In the genomic region with DNA sequence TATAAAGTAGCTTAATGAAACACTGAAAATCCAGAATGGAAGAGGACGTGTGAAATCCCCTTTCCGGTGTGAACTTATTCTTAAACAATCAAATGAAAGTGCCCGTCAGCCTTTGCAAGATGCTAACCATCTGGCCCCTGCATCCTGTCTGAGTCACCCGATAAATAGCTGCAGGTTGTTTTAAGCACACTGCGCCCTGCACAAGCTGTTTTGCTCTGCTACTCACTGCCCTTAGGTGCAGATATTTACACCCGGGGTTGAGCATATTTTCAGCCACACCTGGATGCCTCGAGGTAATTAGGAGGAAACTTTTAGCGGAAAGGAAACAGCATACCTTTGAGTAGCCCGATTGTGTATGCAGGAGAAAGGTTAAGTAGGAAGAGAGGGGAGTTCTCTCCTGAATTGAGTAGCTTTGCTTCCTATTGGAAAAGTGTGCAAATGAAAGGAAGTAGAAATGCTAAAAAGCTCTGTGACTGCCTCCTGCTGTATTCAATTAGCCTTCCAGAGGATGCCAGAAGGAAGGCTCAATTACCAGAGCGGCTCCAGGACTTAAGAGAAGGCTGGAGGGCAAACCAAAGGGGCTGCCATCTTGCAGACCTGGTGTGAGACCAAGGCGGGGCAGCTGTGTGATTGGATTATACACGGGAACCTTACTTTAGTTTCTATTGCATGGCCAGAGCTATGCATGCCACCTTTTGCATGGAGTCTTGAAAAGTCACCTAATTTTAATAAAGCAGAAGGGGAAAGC, we compare ENCODE assay signal across 9 cellular contexts. TPM values are rescaled to one million over a fixed set of nuclear protein-coding genes. Genes with fewer than 3 reads are reported as not detected.
DNase-seq lines count a peak whose midpoint lies in the region; ATAC-seq and TF ChIP-seq lines count a peak whose summit lies in the region.
"Had no signal": no experiment of that assay in that cellular context is flagged by ENCODE, and none has a peak within 500 bp of the region (broad histone marks: within the 10 kb centered on the region; RNA-seq: fewer than 3 reads in every experiment).

No MANE protein-coding gene starts in this region.

- H3K4me1 Mint-ChIP-seq in brain, result peaks cover 22% of the 10 kb centered on the region
- H3K4me1 Mint-ChIP-seq in activated T-helper 1 cell treated with anti-CD3 and anti-CD28 coated beads, Interleukin-12 subunit alpha, Interleukin-12 subunit beta, Interleukin-2, Interleukin-4 antibody, amounts not matched to agents 30 ng/mL and 10 ng/mL and 1 ng/mL, durations not matched to agents 14 hours and 24 hours and 36 hours (ENCODE audit: low read depth), result peaks cover 14% of the 10 kb centered on the region

- no peaks in the 10 kb centered on the region for H3K27me3 Mint-ChIP-seq in brain
- H3K27me3 Mint-ChIP-seq in activated T-helper 1 cell treated with anti-CD3 and anti-CD28 coated beads, Interleukin-12 subunit alpha, Interleukin-12 subunit beta, Interleukin-2, Interleukin-4 antibody, amounts not matched to agents 30 ng/mL and 10 ng/mL and 1 ng/mL, durations not matched to agents 14 hours and 24 hours and 36 hours (ENCODE audit: insufficient read depth), result peaks cover 13% of the 10 kb centered on the region

- H3K4me3 Mint-ChIP-seq in brain, result no peak overlapping the region
- no peak overlapping the region for H3K4me3 Mint-ChIP-seq in activated T-helper 1 cell treated with anti-CD3 and anti-CD28 coated beads, Interleukin-12 subunit alpha, Interleukin-12 subunit beta, Interleukin-2, Interleukin-4 antibody, amounts not matched to agents 30 ng/mL and 10 ng/mL and 1 ng/mL, durations not matched to agents 14 hours and 24 hours and 36 hours

- H3K79me2 ChIP-seq in DND-41 (ENCODE audit: insufficient read depth, low read length) (no peaks in the 10 kb centered on the region), trophoblast cell (ENCODE audit: control insufficient read depth, insufficient read depth, low read length, poor library complexity) (no peaks in the 10 kb centered on the region)

- H3K27me3 ChIP-seq in DND-41 (ENCODE audit: insufficient read depth, low read length, poor library complexity), result no peaks in the 10 kb centered on the region
- H3K27me3 ChIP-seq in trophoblast cell (ENCODE audit: insufficient read depth, low read length), result no peaks in the 10 kb centered on the region

- in situ Hi-C loops in GM13976 (cut with MboI; ENCODE audit: low sequenced_read_pairs, unreplicated experiment), result no loop called here

- WGBS in trophoblast cell (ENCODE audit: extremely low coverage, insufficient coverage, insufficient read length), result no CpG with 5 or more reads among the region's 12 CpGs

- no peak overlapping the region for H3K14ac ChIP-seq in trophoblast cell (ENCODE audit: low read length)

- H3K4me3 ChIP-seq in DND-41 (ENCODE audit: low read depth in 1 of 2, low read length in 2 of 2) (peak overlapping the region in 1 of 2 experiments; percentile 3; a peak in 1 of 4 replicates), trophoblast cell (ENCODE audit: low read depth, low read length) (no peak overlapping the region)
- H3K4me3 ChIP-seq: lung had no signal

- peak overlapping the region in 4 of 5 experiments; percentile 41 to 63 (median 57) for H3K27ac Mint-ChIP-seq in brain
- H3K27ac Mint-ChIP-seq in activated T-helper 1 cell treated with anti-CD3 and anti-CD28 coated beads, Interleukin-12 subunit alpha, Interleukin-12 subunit beta, Interleukin-2, Interleukin-4 antibody, amounts not matched to agents 30 ng/mL and 10 ng/mL and 1 ng/mL, durations not matched to agents 14 hours and 24 hours and 36 hours, result no peak overlapping the region

- ATAC-seq in DND-41 (ENCODE audit: insufficient read depth, low read depth), result peak; percentile 98
- ATAC-seq in GM21825 (IDR thresholded peaks at IDR 0.05; ENCODE audit: unreplicated experiment), result peak; percentile 82
- no peak for ATAC-seq in HG03097 (IDR thresholded peaks at IDR 0.05; ENCODE audit: low FRiP score, unreplicated experiment)

- H4K8ac ChIP-seq in trophoblast cell (ENCODE audit: low read depth, low read length), result no peak overlapping the region

- H2AK5ac ChIP-seq in trophoblast cell (ENCODE audit: low read length), result no peak overlapping the region

- DNase-seq in DND-41, result peak; percentile 77
- peak; percentile 59 for DNase-seq in NCI-H226
- DNase-seq in trophoblast cell, result peak; percentile 93 to 96
- DNase-seq in activated T-helper 1 cell treated with anti-CD3 and anti-CD28 coated beads, Interleukin-12 subunit alpha, Interleukin-12 subunit beta, Interleukin-2, Interleukin-4 antibody, amounts not matched to agents 30 ng/mL and 10 ng/mL and 1 ng/mL, durations not matched to agents 14 hours and 24 hours and 36 hours (ENCODE audit: low spot score), result no peak
- DNase-seq in GM13976 (ENCODE audit: low spot score), result no peak

- H3K4me1 ChIP-seq in DND-41 (ENCODE audit: insufficient read depth, low read length) (peaks cover 22% of the 10 kb centered on the region), trophoblast cell (ENCODE audit: control insufficient read depth in 1 of 2, insufficient read depth in 2 of 2, low read length in 2 of 2) (peaks cover 4 to 6% of the 10 kb centered on the region in 2 experiments)

- H2BK12ac ChIP-seq in trophoblast cell (ENCODE audit: low read length), result no peak overlapping the region

- no peaks in the 10 kb centered on the region for H3K79me1 ChIP-seq in trophoblast cell (ENCODE audit: low read length)

- H3K9me3 Mint-ChIP-seq in brain, result peaks cover 0 to 5% (median 2%) of the 10 kb centered on the region in 5 experiments
- H3K9me3 Mint-ChIP-seq in activated T-helper 1 cell treated with anti-CD3 and anti-CD28 coated beads, Interleukin-12 subunit alpha, Interleukin-12 subunit beta, Interleukin-2, Interleukin-4 antibody, amounts not matched to agents 30 ng/mL and 10 ng/mL and 1 ng/mL, durations not matched to agents 14 hours and 24 hours and 36 hours, result no peaks in the 10 kb centered on the region

- TF ChIP-seq CTCF in DND-41 (IDR thresholded peaks at IDR 0.05; ENCODE audit: borderline replicate concordance, extremely low read depth, low read length, poor library complexity, severe bottlenecking) (no peak), brain (conservative IDR thresholded peaks at IDR 0.05) (no peak), GM13976 (IDR thresholded peaks at IDR 0.05; ENCODE audit: borderline replicate concordance, control extremely low read depth, extremely low read depth, insufficient read depth, missing control alignments) (no peak)

- no peak overlapping the region for H3K4ac ChIP-seq in trophoblast cell (ENCODE audit: low read depth, low read length)

- no peaks in the 10 kb centered on the region for H3K36me3 Mint-ChIP-seq in brain
- H3K36me3 Mint-ChIP-seq in activated T-helper 1 cell treated with anti-CD3 and anti-CD28 coated beads, Interleukin-12 subunit alpha, Interleukin-12 subunit beta, Interleukin-2, Interleukin-4 antibody, amounts not matched to agents 30 ng/mL and 10 ng/mL and 1 ng/mL, durations not matched to agents 14 hours and 24 hours and 36 hours (ENCODE audit: low read depth), result no peaks in the 10 kb centered on the region

- no peak overlapping the region for H3K18ac ChIP-seq in trophoblast cell (ENCODE audit: low read length)

- no peak overlapping the region for H2BK120ac ChIP-seq in trophoblast cell (ENCODE audit: insufficient read depth, low read length, poor library complexity)

- H3K27ac ChIP-seq in DND-41 (ENCODE audit: low read length), result peak overlapping the region; percentile 66
- H3K27ac ChIP-seq in trophoblast cell (ENCODE audit: low read depth, low read length), result no peak overlapping the region

- H2AFZ ChIP-seq in DND-41 (ENCODE audit: low read depth, low read length) (peak overlapping the region; percentile 25; the same call in 1 of the 2 replicates), trophoblast cell (ENCODE audit: insufficient read depth, low read length, poor library complexity) (no peak overlapping the region)

- H3K9me3 ChIP-seq in DND-41 (ENCODE audit: insufficient read depth, low read length, severe bottlenecking) (no peaks in the 10 kb centered on the region), trophoblast cell (ENCODE audit: insufficient read depth, low read depth, low read length) (no peaks in the 10 kb centered on the region)

- no peak overlapping the region for H3K23ac ChIP-seq in trophoblast cell (ENCODE audit: low read length)

- H3K9ac ChIP-seq in DND-41 (ENCODE audit: low read depth, low read length) (peak overlapping the region; percentile 29), trophoblast cell (ENCODE audit: low read length) (no peak overlapping the region)

- H4K91ac ChIP-seq in trophoblast cell (ENCODE audit: low read depth, low read length), result no peak overlapping the region

- peak overlapping the region; percentile 43 for H3K4me2 ChIP-seq in DND-41 (ENCODE audit: insufficient read depth, low read length)
- no peak overlapping the region for H3K4me2 ChIP-seq in trophoblast cell (ENCODE audit: low read length)

- intact Hi-C loops in activated T-helper 1 cell treated with anti-CD3 and anti-CD28 coated beads, Interleukin-12 subunit alpha, Interleukin-12 subunit beta, Interleukin-2, Interleukin-4 antibody, amounts not matched to agents 30 ng/mL and 10 ng/mL and 1 ng/mL, durations not matched to agents 14 hours and 24 hours and 36 hours (cut with micrococcal nuclease), result no loop called here

- H4K12ac ChIP-seq in trophoblast cell (ENCODE audit: low read depth, low read length), result no peak overlapping the region

- H3K36me3 ChIP-seq in DND-41 (ENCODE audit: insufficient read depth, low read length) (no peaks in the 10 kb centered on the region), trophoblast cell (ENCODE audit: control insufficient read depth in 1 of 2, insufficient read depth in 2 of 2, low read length in 2 of 2) (no peaks in the 10 kb centered on the region)

- no peak overlapping the region for H2BK5ac ChIP-seq in trophoblast cell (ENCODE audit: low read depth, low read length, poor library complexity)

- H4K20me1 ChIP-seq in DND-41 (ENCODE audit: insufficient read depth, low read length), result no peaks in the 10 kb centered on the region

RNA-seq across cellular contexts. Expression of a gene that starts 42.5 kb away (rescaled TPM):
- 33.7 TPM for polyA plus RNA-seq in brain (ENCODE audit: insufficient read depth, low read depth, low replicate concordance)
- 6.2 and 6.6 TPM in 2 replicates for polyA plus RNA-seq in trophoblast cell (2013)
- 3.9 and 4.3 TPM in 2 replicates for total RNA-seq in activated T-helper 1 cell treated with anti-CD3 and anti-CD28 coated beads, Interleukin-12 subunit alpha, Interleukin-12 subunit beta, Interleukin-2, Interleukin-4 antibody, amounts not matched to agents 30 ng/mL and 10 ng/mL and 1 ng/mL, durations not matched to agents 14 hours and 24 hours and 36 hours

Comparison
In these comparisons a context has a peak if more than half of its experiments do, and no peak if none do; other contexts are left out.
1. DNase-seq: peak in DND-41 (single experiment), NCI-H226 (single experiment) and trophoblast cell (2 of 2); none in activated T-helper 1 cell treated with anti-CD3 and anti-CD28 coated beads, Interleukin-12 subunit alpha, Interleukin-12 subunit beta, Interleukin-2, Interleukin-4 antibody, amounts not matched to agents 30 ng/mL and 10 ng/mL and 1 ng/mL, durations not matched to agents 14 hours and 24 hours and 36 hours (single experiment) and GM13976 (single experiment).